ENCODE assay signal across 14 cellular contexts in genomic region chr7:55469271-55469681, GRCh38.
A peak's percentile ranks its signal among the peaks of the same experiment; 100 is the strongest.
DNase-seq lines count a peak whose midpoint lies in the region; ATAC-seq, FAIRE-seq and TF ChIP-seq lines count a peak whose summit lies in the region.
"Had no signal": no experiment of that assay in that cellular context is flagged by ENCODE, and none has a peak within 500 bp of the region (broad histone marks: within the 10 kb centered on the region; RNA-seq: fewer than 3 reads in every experiment).

No MANE protein-coding gene starts in this region.

- peak; percentile 72 for ATAC-seq in stimulated activated naive CD8-positive, alpha-beta T cell treated with anti-CD3 and anti-CD28 coated beads, Interleukin-15, amount 100 ng/mL, for 72 hours
- ATAC-seq: heart left ventricle, K562, WTC11 had no signal

- peak overlapping the region in 1 of 2 donors; percentile 76 for H3K27ac Mint-ChIP-seq in stimulated activated naive CD8-positive, alpha-beta T cell treated with anti-CD3 and anti-CD28 coated beads, Interleukin-15, amount 100 ng/mL, for 72 hours
- H3K27ac Mint-ChIP-seq: WTC11 had no signal

- no peak overlapping the region for H3K4me3 Mint-ChIP-seq in stimulated activated naive CD8-positive, alpha-beta T cell treated with anti-CD3 and anti-CD28 coated beads, Interleukin-15, amount 100 ng/mL, for 72 hours
- H3K4me3 Mint-ChIP-seq: WTC11 had no signal

- FAIRE-seq in GM19239 (lab: Jason Lieb, UNC), result no peak
- FAIRE-seq: astrocyte, G401.6, K562 had no signal

- H3K27me3 ChIP-seq in dorsolateral prefrontal cortex, result no peaks in the 10 kb centered on the region
- H3K27me3 ChIP-seq: heart left ventricle had no signal

- H3K27me3 Mint-ChIP-seq in stimulated activated naive CD8-positive, alpha-beta T cell treated with anti-CD3 and anti-CD28 coated beads, Interleukin-15, amount 100 ng/mL, for 72 hours, result no peaks in the 10 kb centered on the region

- intact Hi-C loops in dorsolateral prefrontal cortex (cut with DNase I), result no loop called here

- H3K27ac ChIP-seq in dorsolateral prefrontal cortex, result peak overlapping the region in 49 of 59 donors; percentile 3 to 87 (median 58)

- peaks cover 65% of the 10 kb centered on the region for H3K4me1 Mint-ChIP-seq in stimulated activated naive CD8-positive, alpha-beta T cell treated with anti-CD3 and anti-CD28 coated beads, Interleukin-15, amount 100 ng/mL, for 72 hours
- H3K4me1 Mint-ChIP-seq: WTC11 had no signal

- H3K4me3 ChIP-seq in dorsolateral prefrontal cortex, result peak overlapping the region in 1 of 59 donors; percentile 5
- H3K4me3 ChIP-seq: heart left ventricle, K562 had no signal

- H3K9me3 Mint-ChIP-seq in stimulated activated naive CD8-positive, alpha-beta T cell treated with anti-CD3 and anti-CD28 coated beads, Interleukin-15, amount 100 ng/mL, for 72 hours, result peaks cover 5 to 8% of the 10 kb centered on the region in 2 donors

- TF ChIP-seq CTCF in dorsolateral prefrontal cortex (IDR thresholded peaks at IDR 0.05 in 54 of 56, conservative IDR thresholded peaks at IDR 0.05 in 2 of 56; ENCODE audit: low read depth in 1 of 56, partially characterized antibody in 56 of 56), result no peak

- DNase-seq in activated gamma-delta T cell treated with Interleukin-2 at 50 U/mL for 16 hours (peak; percentile 36), activated gamma-delta T cell (lab: John Stamatoyannopoulos, UW) (no peak), T-helper 1 cell (peak in 3 of 5 donors; percentile 12 to 61 (median 24)), dorsolateral prefrontal cortex (peak in 2 of 10 donors; percentile 53 to 55), NCI-H748 treated with DMSO at 0.1 percent for 48 hours (lab: John Stamatoyannopoulos, UW) (no peak), NCI-H526 (lab: John Stamatoyannopoulos, UW) (no peak), GM19239 (ENCODE audit: insufficient read length, low spot score) (no peak)
- no peak for DNase-seq in stimulated activated naive CD8-positive, alpha-beta T cell treated with anti-CD3 and anti-CD28 coated beads, Interleukin-15, amount 100 ng/mL, for 72 hours
- DNase-seq: heart left ventricle; stimulated activated CD4-positive, alpha-beta T cell treated with anti-CD3 and anti-CD28 coated beads, Interleukin-15, amount 100 ng/mL, for 24 hours had no signal

Comparison
In these comparisons a context has a peak if more than half of its experiments do, and no peak if none do; other contexts are left out.
1. DNase-seq: peak in activated gamma-delta T cell treated with Interleukin-2 at 50 U/mL for 16 hours (single experiment) and T-helper 1 cell (3 of 5); none in activated gamma-delta T cell (single experiment), stimulated activated naive CD8-positive, alpha-beta T cell treated with anti-CD3 and anti-CD28 coated beads, Interleukin-15, amount 100 ng/mL, for 72 hours (0 of 2), NCI-H748 treated with DMSO at 0.1 percent for 48 hours (single experiment), NCI-H526 (0 of 2) and GM19239 (single experiment).